ENCODE assay signal across 8 cellular contexts in genomic region chr4:15703439-15703838, GRCh38. TPM values are rescaled to one million over a fixed set of nuclear protein-coding genes. Genes with fewer than 3 reads are reported as not detected.
DNase-seq lines count a peak whose midpoint lies in the region; ATAC-seq and TF ChIP-seq lines count a peak whose summit lies in the region.

No MANE protein-coding gene starts in this region.

- H3K36me3 Mint-ChIP-seq in activated naive CD8-positive, alpha-beta T cell treated with anti-CD3 and anti-CD28 coated beads for 36 hours: no peaks in the 10 kb centered on the region
- H3K36me3 Mint-ChIP-seq in stimulated activated memory B cell treated with anti-CD40 and anti-IgM and Interleukin-4, amounts not matched to agents 10 μg/mL and 1 μg/mL and 100 μg/mL, for 72 hours: no peaks in the 10 kb centered on the region

- no peaks in the 10 kb centered on the region for H4K20me1 ChIP-seq in GM23248 (ENCODE audit: insufficient read depth)

- H3K27ac Mint-ChIP-seq in activated naive CD8-positive, alpha-beta T cell treated with anti-CD3 and anti-CD28 coated beads for 36 hours: no peak overlapping the region
- H3K27ac Mint-ChIP-seq in stimulated activated memory B cell treated with anti-CD40 and anti-IgM and Interleukin-4, amounts not matched to agents 10 μg/mL and 1 μg/mL and 100 μg/mL, for 72 hours: no peak overlapping the region

- peak overlapping the region; percentile 79 for H3K4me2 ChIP-seq in GM23248 (ENCODE audit: unreplicated experiment)

- in situ Hi-C loops in GM23248 (cut with MboI): no loop called here

- no peaks in the 10 kb centered on the region for H3K9me3 ChIP-seq in GM23248 (ENCODE audit: low read depth)
- H3K9me3 ChIP-seq in right atrium auricular region: no peaks in the 10 kb centered on the region

- no peaks in the 10 kb centered on the region for H3K36me3 ChIP-seq in GM23248 (ENCODE audit: low read depth)
- no peaks in the 10 kb centered on the region for H3K36me3 ChIP-seq in right atrium auricular region

- WGBS in GM23248 (ENCODE audit: low coverage in 1 of 2, low lambda C conversion rate in 2 of 2, missing lambda C conversion rate in 2 of 2), 2 experiments: 76% methylated on average over 11 of the region's 11 CpGs; no CpG with 5 or more reads in 1 of the 2 experiments

- H3K9ac ChIP-seq in GM23248: peak overlapping the region; percentile 75

- peak overlapping the region; percentile 93 for H2AFZ ChIP-seq in GM23248

- no peaks in the 10 kb centered on the region for H3K9me2 ChIP-seq in GM23248 (ENCODE audit: insufficient read depth)

- H3K27me3 ChIP-seq in GM23248 (replicated peaks; ENCODE audit: insufficient read depth) (no peaks in the 10 kb centered on the region), right atrium auricular region (no peaks in the 10 kb centered on the region)

- peak; percentile 25 for ATAC-seq in stimulated activated memory B cell treated with anti-CD40 and anti-IgM and Interleukin-4, amounts not matched to agents 10 μg/mL and 1 μg/mL and 100 μg/mL, for 72 hours
- no peak for ATAC-seq in GM18505 (IDR thresholded peaks at IDR 0.05; ENCODE audit: unreplicated experiment)
- no peak for ATAC-seq in GM19463 (IDR thresholded peaks at IDR 0.05; ENCODE audit: unreplicated experiment)
- no peak for ATAC-seq in GM21737 (IDR thresholded peaks at IDR 0.05; ENCODE audit: unreplicated experiment)

- TF ChIP-seq CTCF in right atrium auricular region (IDR thresholded peaks at IDR 0.05): no peak

- no peak for TF ChIP-seq POLR2A in GM18505 (IDR thresholded peaks at IDR 0.05; ENCODE audit: borderline replicate concordance, extremely low read depth, insufficient read depth, insufficient read length)

- peaks cover 9% of the 10 kb centered on the region for H3K4me1 Mint-ChIP-seq in activated naive CD8-positive, alpha-beta T cell treated with anti-CD3 and anti-CD28 coated beads for 36 hours
- no peaks in the 10 kb centered on the region for H3K4me1 Mint-ChIP-seq in stimulated activated memory B cell treated with anti-CD40 and anti-IgM and Interleukin-4, amounts not matched to agents 10 μg/mL and 1 μg/mL and 100 μg/mL, for 72 hours

- H3K4me3 ChIP-seq in GM23248 (peak overlapping the region; percentile 76), right atrium auricular region (peak overlapping the region; percentile 39 to 57)

- peak overlapping the region; percentile 70 for H3K4me3 Mint-ChIP-seq in activated naive CD8-positive, alpha-beta T cell treated with anti-CD3 and anti-CD28 coated beads for 36 hours
- peak overlapping the region; percentile 10 for H3K4me3 Mint-ChIP-seq in stimulated activated memory B cell treated with anti-CD40 and anti-IgM and Interleukin-4, amounts not matched to agents 10 μg/mL and 1 μg/mL and 100 μg/mL, for 72 hours

- H3F3A ChIP-seq in GM23248 (ENCODE audit: insufficient read depth): 0 out of 2 replicates have a peak, but pooled peaks cover 9% of the 10 kb centered on the region

- peaks cover 29% of the 10 kb centered on the region for H3K27me3 Mint-ChIP-seq in activated naive CD8-positive, alpha-beta T cell treated with anti-CD3 and anti-CD28 coated beads for 36 hours
- peaks cover 41% of the 10 kb centered on the region for H3K27me3 Mint-ChIP-seq in stimulated activated memory B cell treated with anti-CD40 and anti-IgM and Interleukin-4, amounts not matched to agents 10 μg/mL and 1 μg/mL and 100 μg/mL, for 72 hours

- H3K4me1 ChIP-seq in GM23248 (ENCODE audit: insufficient read depth) (peaks cover 14% of the 10 kb centered on the region; the same call in 1 of the 2 replicates), right atrium auricular region (peaks cover 0 to 25% of the 10 kb centered on the region in 2 donors)

- H3K27ac ChIP-seq in GM23248 (no peak overlapping the region), right atrium auricular region (peak overlapping the region; percentile 41 to 56)

- no peaks in the 10 kb centered on the region for H3K79me2 ChIP-seq in GM23248 (ENCODE audit: insufficient read depth)

- no peak for DNase-seq in GM23248
- DNase-seq in activated naive CD8-positive, alpha-beta T cell treated with anti-CD3 and anti-CD28 coated beads for 36 hours: no peak
- DNase-seq in right atrium auricular region (ENCODE audit: low spot score): no peak
- no peak for DNase-seq in mucosa of gallbladder (ENCODE audit: low spot score)

- H3K9me3 Mint-ChIP-seq in activated naive CD8-positive, alpha-beta T cell treated with anti-CD3 and anti-CD28 coated beads for 36 hours: no peaks in the 10 kb centered on the region
- H3K9me3 Mint-ChIP-seq in stimulated activated memory B cell treated with anti-CD40 and anti-IgM and Interleukin-4, amounts not matched to agents 10 μg/mL and 1 μg/mL and 100 μg/mL, for 72 hours: no peaks in the 10 kb centered on the region

RNA-seq across cellular contexts. Expression of gene BST1, which starts 0.6 kb away (rescaled TPM):
- total RNA-seq in GM23248 (2014; rRNA removed; shearing (Covaris generic)): 32.6 and 33.3 TPM in 2 replicates
- polyA plus RNA-seq in GM23248 (2016; fragmentation: Nextera tagmentation; extraction: Ambion mirVana): 24.3 and 28.7 TPM in 2 replicates
- total RNA-seq in activated naive CD8-positive, alpha-beta T cell treated with anti-CD3 and anti-CD28 coated beads for 36 hours: under 1 TPM; 0.38 to 0.54 TPM
- total RNA-seq in right atrium auricular region (10 to 100 TPM in 1 of 2 donors, 1 to 10 TPM in 1; 9.5 to 10.2 TPM), mucosa of gallbladder (12.7 TPM)

RNA-seq across cellular contexts. Expression of gene FAM200B, which starts 21.8 kb away (rescaled TPM):
- 32.9 and 33.2 TPM in 2 replicates for total RNA-seq in GM23248 (2014; rRNA removed; shearing (Covaris generic))
- polyA plus RNA-seq in GM23248 (2016; fragmentation: Nextera tagmentation; extraction: Ambion mirVana): 70.6 and 74.6 TPM in 2 replicates
- 10 to 100 TPM; 13.1 to 15.0 TPM for total RNA-seq in activated naive CD8-positive, alpha-beta T cell treated with anti-CD3 and anti-CD28 coated beads for 36 hours
- 10 to 100 TPM; 41.4 to 57.4 TPM for total RNA-seq in right atrium auricular region
- total RNA-seq in mucosa of gallbladder: 33.9 TPM

RNA-seq across cellular contexts. Expression of gene FBXL5, which starts 48.3 kb away (rescaled TPM):
- 68.4 and 82.7 TPM in 2 replicates for total RNA-seq in GM23248 (2014; rRNA removed; shearing (Covaris generic))
- polyA plus RNA-seq in GM23248 (2016; fragmentation: Nextera tagmentation; extraction: Ambion mirVana): 55.6 and 57.8 TPM in 2 replicates
- total RNA-seq in activated naive CD8-positive, alpha-beta T cell treated with anti-CD3 and anti-CD28 coated beads for 36 hours: 10 to 100 TPM; 30.3 to 31.0 TPM
- total RNA-seq in right atrium auricular region (10 to 100 TPM; 81.0 to 83.1 TPM), mucosa of gallbladder (93.5 TPM)
